In the genomic region with DNA sequence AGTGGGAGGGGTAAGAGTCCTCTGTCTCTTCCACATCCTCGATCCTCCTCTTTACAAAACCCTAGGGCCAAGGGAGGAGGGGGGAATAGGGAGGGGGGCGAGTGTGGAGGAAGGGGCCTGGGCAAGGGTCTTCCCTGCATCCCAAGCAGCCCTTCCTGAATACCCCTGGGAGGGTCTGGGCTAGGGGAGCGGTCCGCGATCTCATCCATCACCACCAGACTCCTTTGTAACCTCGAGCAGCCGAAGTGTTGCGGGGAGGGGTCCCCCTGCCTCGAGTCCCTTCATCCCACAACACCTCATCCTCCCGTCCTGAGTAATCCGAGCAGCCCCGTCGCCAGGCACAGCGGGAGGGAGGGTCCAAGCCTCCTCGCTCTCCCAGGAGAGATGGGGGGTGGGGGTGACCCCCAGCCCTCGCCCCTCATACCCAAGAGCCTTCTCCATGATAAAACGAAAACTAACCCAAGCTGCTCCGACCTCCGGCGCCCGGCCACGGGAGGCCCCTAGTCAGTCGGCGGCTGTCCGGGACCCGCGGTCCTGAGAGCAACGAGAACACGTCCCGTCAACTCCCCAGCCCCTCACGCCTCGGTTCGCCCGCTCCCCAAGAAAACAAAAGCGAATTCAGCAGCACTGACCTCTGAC, we compare ENCODE assay signal across 8 cellular contexts. TPM values are rescaled to one million over a fixed set of nuclear protein-coding genes. Genes with fewer than 3 reads are reported as not detected.
DNase-seq lines count a peak whose midpoint lies in the region; ATAC-seq and TF ChIP-seq lines count a peak whose summit lies in the region.

No MANE protein-coding gene starts in this region.

- H3K36me3 Mint-ChIP-seq in brain = no peaks in the 10 kb centered on the region

- H3K4me1 Mint-ChIP-seq in brain = peaks cover 57% of the 10 kb centered on the region

- CTCF ChIA-PET in GM10248 (lab: Yijun Ruan, JAX) = interaction anchor here (1.0 to 1.7 kb wide), 2 partner anchors 10 to 16 kb away, joined by 4 read pairs; no protein-coding TSS in a partner anchor

- H3K79me2 ChIP-seq in ACC112 (ENCODE audit: control insufficient read depth, insufficient read depth, low read length, unreplicated experiment) = no peaks in the 10 kb centered on the region

- peak overlapping the region in 4 of 5 experiments; percentile 90 to 97 (median 93) for H3K27ac Mint-ChIP-seq in brain

- H3K27me3 ChIP-seq in ACC112 (ENCODE audit: insufficient read depth, low read length) (peaks cover 49% of the 10 kb centered on the region), aorta (ENCODE audit: control insufficient read depth in 1 of 2, insufficient read depth in 2 of 2, low read length in 1 of 2) (no peaks in the 10 kb centered on the region)

- peak; percentile 25 for ATAC-seq in GM18907 (IDR thresholded peaks at IDR 0.05; ENCODE audit: unreplicated experiment)
- peak; percentile 6 for ATAC-seq in HG03571 (IDR thresholded peaks at IDR 0.05; ENCODE audit: unreplicated experiment)
- ATAC-seq in aorta (ENCODE audit: low FRiP score) = no peak

- peaks cover 0 to 3% (median 0%) of the 10 kb centered on the region in 5 experiments for H3K9me3 Mint-ChIP-seq in brain

- peaks cover 19% of the 10 kb centered on the region for H3K27me3 Mint-ChIP-seq in brain

- H2AFZ ChIP-seq in ACC112 (ENCODE audit: low read length, unreplicated experiment) = no peak overlapping the region

- intact Hi-C loops in aorta (cut with DNase I) = no loop called here

- 2 to 3% methylated on average over 34 to 35 of the region's 35 CpGs for WGBS in aorta, 2 donors

- TF ChIP-seq CTCF in brain (conservative IDR thresholded peaks at IDR 0.05) (no peak), GM10248 (IDR thresholded peaks at IDR 0.05; ENCODE audit: control extremely low read depth, extremely low read depth, low read depth, missing control alignments) (no peak)

- peak overlapping the region; percentile 67 for H3K4me3 ChIP-seq in ACC112 (ENCODE audit: low read depth, low read length)
- no peak overlapping the region for H3K4me3 ChIP-seq in aorta (ENCODE audit: low read length in 2 of 2)

- H3K27ac ChIP-seq in ACC112 (ENCODE audit: low read depth, low read length) (no peak overlapping the region), aorta (ENCODE audit: low read depth in 1 of 2, low read length in 2 of 2) (no peak overlapping the region)

- peak overlapping the region; percentile 88 to 92 (median 89) for H3K4me3 Mint-ChIP-seq in brain

- DNase-seq in mesenteric fat pad (ENCODE audit: low spot score) = peak; percentile 89
- DNase-seq in GM10248 (ENCODE audit: extremely low spot score) = no peak
- DNase-seq in activated CD4-positive, CD25-positive, alpha-beta regulatory T cell treated with anti-CD3 and anti-CD28 coated beads, Interleukin-2, amount 50 U/mL, for 72 hours = no peak
- DNase-seq in aorta = no peak

- peaks cover 23% of the 10 kb centered on the region for H3K4me1 ChIP-seq in ACC112 (ENCODE audit: control insufficient read depth, insufficient read depth, low read length, unreplicated experiment)
- no peaks in the 10 kb centered on the region for H3K4me1 ChIP-seq in aorta (ENCODE audit: control insufficient read depth in 1 of 2, insufficient read depth in 2 of 2, low read length in 2 of 2)

- POLR2A ChIA-PET in GM10248 (lab: Yijun Ruan, JAX) = interaction anchor here (0.6 kb wide), 1 partner anchor 1706 kb away, joined by 3 read pairs; no protein-coding TSS in a partner anchor

- no peaks in the 10 kb centered on the region for H3K9me3 ChIP-seq in aorta (ENCODE audit: control insufficient read depth, low read length)

- H3K36me3 ChIP-seq in ACC112 (ENCODE audit: insufficient read depth, low read length) = no peaks in the 10 kb centered on the region
- no peaks in the 10 kb centered on the region for H3K36me3 ChIP-seq in aorta (ENCODE audit: control insufficient read depth in 1 of 2, insufficient read depth in 2 of 2, low read length in 1 of 2)

RNA-seq across cellular contexts. Expression of a gene that starts 0.5 kb away (rescaled TPM):
- polyA plus RNA-seq in brain (ENCODE audit: insufficient read depth, low read depth, low replicate concordance) (60.8 TPM), aorta (1 to 10 TPM in 1 of 2 donors, not detected in 1; 7.5 TPM)
- total RNA-seq in mesenteric fat pad (0.58 TPM), aorta (1 to 10 TPM in 1 of 2 donors, under 1 TPM in 1; 0.29 to 1.1 TPM)
